29 cellular contexts compared by ENCODE assay signal in the genomic region with DNA sequence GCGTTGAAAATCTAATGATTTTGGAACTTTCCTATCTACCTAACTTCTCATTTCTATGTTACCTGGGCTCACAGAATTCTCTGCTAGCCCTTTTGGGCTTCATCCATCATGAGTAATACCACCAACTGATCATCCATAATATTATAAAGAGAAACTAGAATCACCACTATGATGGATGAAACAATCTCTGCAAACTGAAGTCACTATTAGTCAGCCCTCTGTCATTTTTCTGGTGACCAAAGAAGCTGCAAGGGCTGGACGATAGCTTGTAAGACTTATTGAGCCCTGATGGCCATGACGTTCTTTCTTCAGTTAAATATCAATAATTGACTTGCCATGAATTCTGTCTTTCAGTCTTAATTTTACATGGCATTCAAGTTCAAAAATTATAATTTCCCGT.
"Had no signal": no experiment of that assay in that cellular context is flagged by ENCODE, and none has a peak within 500 bp of the region (broad histone marks: within the 10 kb centered on the region; RNA-seq: fewer than 3 reads in every experiment).

No MANE protein-coding gene starts in this region.

- H3K27me3 Mint-ChIP-seq: dendritic cell treated with granulocyte-macrophage colony-stimulating factor and Interleukin-4, amounts not matched to agents 40 ng/mL and 50 ng/mL, for 4 days had no signal

- H3K9me3 ChIP-seq: esophagus muscularis mucosa had no signal

- H3K9me3 Mint-ChIP-seq: activated CD8-positive, alpha-beta T cell treated with anti-CD3 and anti-CD28 coated beads for 36 hours; activated T-cell treated with anti-CD3 and anti-CD28 coated beads, Interleukin-2, amount 50 U/mL, for 4 hours; activated T-helper 17 cell treated with anti-CD3 and anti-CD28 coated beads, Interleukin-2, amount 50 U/mL, for 72 hours; central memory CD8-positive, alpha-beta T cell; endodermal cell had no signal

- H3K4me3 Mint-ChIP-seq: activated CD8-positive, alpha-beta T cell treated with anti-CD3 and anti-CD28 coated beads for 36 hours; activated naive CD8-positive, alpha-beta T cell; activated T-cell treated with anti-CD3 and anti-CD28 coated beads, Interleukin-2, amount 50 U/mL, for 4 hours; activated T-helper 17 cell treated with anti-CD3 and anti-CD28 coated beads, Interleukin-2, amount 50 U/mL, for 72 hours; central memory CD8-positive, alpha-beta T cell; dendritic cell treated with granulocyte-macrophage colony-stimulating factor and Interleukin-4, amounts not matched to agents 40 ng/mL and 50 ng/mL, for 4 days; endodermal cell; T-helper 17 cell; T-helper 2 cell treated with Interferon-gamma antibody and Interleukin-4, amounts not matched to agents 5 μg/mL and 100 μg/mL, for 36 hours had no signal

- H3K27ac ChIP-seq: brain microvascular endothelial cell, coronary artery, dorsolateral prefrontal cortex, esophagus muscularis mucosa had no signal

- H3K4me3 ChIP-seq: coronary artery, dorsolateral prefrontal cortex, esophagus muscularis mucosa had no signal

- H3K36me3 Mint-ChIP-seq: activated naive CD8-positive, alpha-beta T cell had no signal

- H3K27me3 ChIP-seq: brain microvascular endothelial cell had no signal

- H3K36me3 ChIP-seq: brain microvascular endothelial cell, esophagus muscularis mucosa had no signal

- DNase-seq: activated CD4-positive, alpha-beta T cell treated with anti-CD3 and anti-CD28 coated beads for 1 hour; activated CD4-positive, alpha-beta T cell treated with anti-CD3 and anti-CD28 coated beads for 4 hours; activated CD4-positive, alpha-beta T cell treated with anti-CD3 and anti-CD28 coated beads, Interleukin-2, amount 50 U/mL, for 1 hour; activated CD4-positive, alpha-beta T cell treated with anti-CD3 and anti-CD28 coated beads, Interleukin-2, amount 50 U/mL, for 48 hours; activated CD8-positive, alpha-beta memory T cell treated with anti-CD3 and anti-CD28 coated beads for 24 hours; activated CD8-positive, alpha-beta T cell treated with anti-CD3 and anti-CD28 coated beads for 36 hours; activated effector memory CD4-positive, alpha-beta T cell treated with Interleukin-2 at 50 U/mL for 16 hours; activated gamma-delta T cell treated with Interleukin-2 at 50 U/mL for 16 hours; activated naive CD4-positive, alpha-beta T cell treated with anti-CD3 and anti-CD28 coated beads, Interleukin-2, amount 50 U/mL, for 16 hours; activated naive CD4-positive, alpha-beta T cell treated with Interleukin-2 at 50 U/mL for 16 hours; activated T-cell treated with anti-CD3 and anti-CD28 coated beads, Interleukin-2, amount 50 U/mL, for 4 hours; amniotic stem cell; anterior cingulate cortex; brain microvascular endothelial cell; dorsolateral prefrontal cortex; effector memory CD4-positive, alpha-beta T cell; endodermal cell; erythroblast; head of caudate nucleus; T-helper 1 cell; T-helper 17 cell; T1000 had no signal

- H3K4me1 ChIP-seq: esophagus muscularis mucosa had no signal

- ATAC-seq: activated CD8-positive, alpha-beta T cell treated with anti-CD3 and anti-CD28 coated beads for 36 hours; activated T-cell treated with anti-CD3 and anti-CD28 coated beads, Interleukin-2, amount 50 U/mL, for 4 hours; activated T-helper 17 cell treated with anti-CD3 and anti-CD28 coated beads, Interleukin-2, amount 50 U/mL, for 72 hours; T-helper 17 cell had no signal

- H3K4me1 Mint-ChIP-seq: activated T-helper 17 cell treated with anti-CD3 and anti-CD28 coated beads, Interleukin-2, amount 50 U/mL, for 72 hours; central memory CD8-positive, alpha-beta T cell; T-helper 17 cell had no signal

- H3K27ac Mint-ChIP-seq: activated CD8-positive, alpha-beta T cell treated with anti-CD3 and anti-CD28 coated beads for 36 hours; activated naive CD8-positive, alpha-beta T cell; activated T-helper 17 cell treated with anti-CD3 and anti-CD28 coated beads, Interleukin-2, amount 50 U/mL, for 72 hours; dendritic cell treated with granulocyte-macrophage colony-stimulating factor and Interleukin-4, amounts not matched to agents 40 ng/mL and 50 ng/mL, for 4 days; endodermal cell; T-helper 17 cell; T-helper 2 cell treated with Interferon-gamma antibody and Interleukin-4, amounts not matched to agents 5 μg/mL and 100 μg/mL, for 36 hours had no signal
